ENCODE assay signal across 7 cellular contexts in genomic region chr10:77722956-77723355, GRCh38.
DNase-seq lines count a peak whose midpoint lies in the region; TF ChIP-seq lines count a peak whose summit lies in the region.
"Not testable (repeated sequence)": the region's sequence is repeated elsewhere in the genome, so short reads cannot be mapped to it uniquely, and the experiment has no call there.

No MANE protein-coding gene starts in this region.

- not testable (repeated sequence) for TF ChIP-seq CTCF in epithelial cell of esophagus (IDR thresholded peaks at IDR 0.05; ENCODE audit: insufficient read depth, low read depth, low read length, missing control alignments); hepatocyte (IDR thresholded peaks at IDR 0.05; ENCODE audit: poor library complexity); nephron progenitor cell (IDR thresholded peaks at IDR 0.05)

- not testable (repeated sequence) for H3K36me3 Mint-ChIP-seq in nephron progenitor cell (ENCODE audit: low read depth)

- H3K9me3 ChIP-seq in hepatocyte (ENCODE audit: low read depth) = not testable (repeated sequence)

- peak overlapping the region; percentile 6 for H3K27ac Mint-ChIP-seq in nephron progenitor cell

- H3K27me3 Mint-ChIP-seq in nephron progenitor cell (ENCODE audit: low read depth, poor library complexity) = not testable (repeated sequence)

- not testable (repeated sequence) for H3K36me3 ChIP-seq in hepatocyte (replicated peaks; ENCODE audit: insufficient read depth, low read depth)

- H3K4me1 Mint-ChIP-seq in nephron progenitor cell = peaks cover 46% of the 10 kb centered on the region

- not testable (repeated sequence) for H4K20me1 ChIP-seq in hepatocyte (ENCODE audit: insufficient read depth, poor library complexity, severe bottlenecking)

- H3K9me3 Mint-ChIP-seq in nephron progenitor cell = not testable (repeated sequence)

- not testable (repeated sequence) for H3K4me3 ChIP-seq in epithelial cell of esophagus (ENCODE audit: low read length); hepatocyte

- not testable (repeated sequence) for H2AFZ ChIP-seq in hepatocyte

- H3K4me3 Mint-ChIP-seq in nephron progenitor cell = not testable (repeated sequence)

- H3K9me2 ChIP-seq in hepatocyte (replicated peaks; ENCODE audit: insufficient read depth) = not testable (repeated sequence)

- WGBS in hepatocyte (ENCODE audit: low lambda C conversion rate, missing lambda C conversion rate) = 12% methylated on average over 3 of the region's 3 CpGs

- H3K4me1 ChIP-seq in hepatocyte (ENCODE audit: insufficient read depth) = not testable (repeated sequence)

- peak; percentile 87 for DNase-seq in EH (ENCODE audit: low read depth)
- peak; percentile 22 for DNase-seq in LHCN-M2 (ENCODE audit: low read depth)
- peak; percentile 0 for DNase-seq in NCI-H748 (lab: John Stamatoyannopoulos, UW; ENCODE audit: unreplicated experiment)
- DNase-seq in astrocyte of the hippocampus (ENCODE audit: low read depth, low spot score) = peak; percentile 76
- DNase-seq in epithelial cell of esophagus (ENCODE audit: low read depth) = peak; percentile 64
- not testable (repeated sequence) for DNase-seq in hepatocyte (ENCODE audit: low spot score); nephron progenitor cell

- H3K79me2 ChIP-seq in hepatocyte = not testable (repeated sequence)

- H3K27ac ChIP-seq in hepatocyte = peak overlapping the region; percentile 60

- H3K4me2 ChIP-seq in hepatocyte = peak overlapping the region; percentile 11

- H3K27me3 ChIP-seq in hepatocyte = not testable (repeated sequence)
